Comparison of ENCODE assay signal across 29 cellular contexts in genomic region chr15:84081391-84082168, GRCh38.
DNase-seq lines count a peak whose midpoint lies in the region; ATAC-seq and TF ChIP-seq lines count a peak whose summit lies in the region.
"Had no signal": no experiment of that assay in that cellular context is flagged by ENCODE, and none has a peak within 500 bp of the region (broad histone marks: within the 10 kb centered on the region; RNA-seq: fewer than 3 reads in every experiment).

No MANE protein-coding gene starts in this region.

- H3K4me3 ChIP-seq in Loucy (ENCODE audit: low read length, poor library complexity, severe bottlenecking) (peak overlapping the region; percentile 78), thoracic aorta (peak overlapping the region; percentile 76)
- H3K4me3 ChIP-seq: psoas muscle, SJCRH30 had no signal

- H3K9ac ChIP-seq in Loucy (ENCODE audit: low read depth, low read length, poor library complexity, severe bottlenecking), result no peak overlapping the region

- DNase-seq in amniotic epithelial cell (ENCODE audit: low read depth), result peak; percentile 92
- peak; percentile 36 for DNase-seq in glomerular visceral epithelial cell (ENCODE audit: extremely low spot score)
- DNase-seq in thoracic aorta (ENCODE audit: low spot score), result no peak
- no peak for DNase-seq in NOMO-1 treated with dmso at 0.1 percent for 144 hours (lab: John Stamatoyannopoulos, UW; ENCODE audit: unreplicated experiment)
- no peak for DNase-seq in NCI-H446 treated with DMSO at 0.1 percent for 48 hours (lab: John Stamatoyannopoulos, UW)
- DNase-seq: activated CD4-positive, alpha-beta T cell treated with anti-CD3 and anti-CD28 coated beads for 48 hours; activated naive CD4-positive, alpha-beta T cell treated with anti-CD3 and anti-CD28 coated beads, Interleukin-2, amount 50 U/mL, for 16 hours; cortex of kidney; effector memory CD8-positive, alpha-beta T cell; erythroblast; GOT3; kidney; MV-4-11; naive thymus-derived CD4-positive, alpha-beta T cell; NCI-H1436; NCI-H2081; NCI-H345; occipital lobe; psoas muscle; SJCRH30; stimulated activated CD4-positive, alpha-beta T cell treated with anti-CD3 and anti-CD28 coated beads, Interleukin-2, amount 100 ng/mL, for 48 hours; stomach; T1000; tibial artery had no signal

- no peaks in the 10 kb centered on the region for H3K79me2 ChIP-seq in Loucy (ENCODE audit: insufficient read depth, low read length)

- H3K4me1 ChIP-seq in Loucy (ENCODE audit: insufficient read depth, low read length, poor library complexity, severe bottlenecking), result no peaks in the 10 kb centered on the region
- peaks cover 0 to 23% of the 10 kb centered on the region in 2 donors for H3K4me1 ChIP-seq in thoracic aorta (ENCODE audit: control insufficient read depth in 1 of 2, low read depth in 2 of 2)
- H3K4me1 ChIP-seq: psoas muscle, SJCRH30 had no signal

- no peaks in the 10 kb centered on the region for H3F3A ChIP-seq in Loucy (ENCODE audit: low read depth)

- H3K4me2 ChIP-seq in Loucy (ENCODE audit: low read depth, low read length, poor library complexity, severe bottlenecking), result peak overlapping the region; percentile 78

- no peaks in the 10 kb centered on the region for H4K20me1 ChIP-seq in Loucy (ENCODE audit: insufficient read depth, low read length, poor library complexity, severe bottlenecking)

- H3K36me3 ChIP-seq in Loucy (ENCODE audit: insufficient read depth, low read length) (no peaks in the 10 kb centered on the region), thoracic aorta (no peaks in the 10 kb centered on the region)
- H3K36me3 ChIP-seq: SJCRH30, stomach, tibial artery, WERI-Rb-1 had no signal

- H3K9me3 ChIP-seq in Loucy (ENCODE audit: insufficient read depth, low read depth, low read length), result no peaks in the 10 kb centered on the region
- no peaks in the 10 kb centered on the region for H3K9me3 ChIP-seq in thoracic aorta
- H3K9me3 ChIP-seq: psoas muscle, SJCRH30, tibial artery had no signal

- no peak overlapping the region for H2AFZ ChIP-seq in Loucy (ENCODE audit: low read length)

- H3K27me3 ChIP-seq in Loucy (ENCODE audit: insufficient read depth, low read length, poor library complexity, severe bottlenecking) (no peaks in the 10 kb centered on the region), thoracic aorta (replicated peaks; ENCODE audit: insufficient read depth) (no peaks in the 10 kb centered on the region)
- H3K27me3 ChIP-seq: SJCRH30 had no signal

- no peak overlapping the region for H3K27ac ChIP-seq in thoracic aorta
- H3K27ac ChIP-seq: psoas muscle, SJCRH30, stomach, tibial artery, WERI-Rb-1 had no signal

- ATAC-seq in thoracic aorta (ENCODE audit: insufficient number of reproducible peaks, low FRiP score, low read depth) (no peak), GM18858 (IDR thresholded peaks at IDR 0.05; ENCODE audit: unreplicated experiment) (no peak)
- ATAC-seq: effector memory CD8-positive, alpha-beta T cell; HepG2; naive thymus-derived CD4-positive, alpha-beta T cell; psoas muscle; sciatic nerve had no signal

- H3K9me2 ChIP-seq in Loucy (replicated peaks; ENCODE audit: low read depth, low read length), result no peaks in the 10 kb centered on the region

- TF ChIP-seq CTCF in Loucy (conservative IDR thresholded peaks at IDR 0.05; ENCODE audit: low read length) (no peak), thoracic aorta (IDR thresholded peaks at IDR 0.05) (no peak)

Comparison
In these comparisons a context has a peak if more than half of its experiments do, and no peak if none do; other contexts are left out.
1. DNase-seq: peak in amniotic epithelial cell (single experiment) and glomerular visceral epithelial cell (single experiment); none in thoracic aorta (single experiment), NOMO-1 treated with dmso at 0.1 percent for 144 hours (single experiment) and NCI-H446 treated with DMSO at 0.1 percent for 48 hours (single experiment).